22 cellular contexts compared by ENCODE assay signal in genomic region chr18:13511961-13512572, GRCh38.
DNase-seq lines count a peak whose midpoint lies in the region; ATAC-seq, FAIRE-seq and TF ChIP-seq lines count a peak whose summit lies in the region.
"Had no signal": no experiment of that assay in that cellular context is flagged by ENCODE, and none has a peak within 500 bp of the region (broad histone marks: within the 10 kb centered on the region; RNA-seq: fewer than 3 reads in every experiment).

No MANE protein-coding gene starts in this region.

- no peak overlapping the region for H3K27ac ChIP-seq in endothelial cell of umbilical vein (ENCODE audit: insufficient read depth, low read depth, low read length)
- H3K27ac ChIP-seq: sigmoid colon, uterus had no signal

- H3K9ac ChIP-seq in endothelial cell of umbilical vein (replicated peaks; ENCODE audit: extremely low read depth, insufficient read depth, low read length), result no peak overlapping the region

- no TSS peak for BruUV-seq in endothelial cell of umbilical vein (replicated peaks; lab: Mats Ljungman, UMichigan)

- TF ChIP-seq POLR2A in endothelial cell of umbilical vein (IDR thresholded peaks at IDR 0.05; ENCODE audit: low read depth, low read length), result no peak

- no peaks in the 10 kb centered on the region for H3K79me2 ChIP-seq in endothelial cell of umbilical vein (ENCODE audit: control insufficient read depth, insufficient read depth, low read length)

- DNase-seq in activated naive CD8-positive, alpha-beta T cell treated with anti-CD3 and anti-CD28 coated beads, Interleukin-2, amount 50 U/mL, for 24 hours, result no peak
- DNase-seq in MV-4-11 (lab: John Stamatoyannopoulos, UW) (peak; percentile 24), endothelial cell of umbilical vein (ENCODE audit: low read depth, low spot score) (peak; percentile 24), omental fat pad (ENCODE audit: low spot score) (no peak), GM19239 (ENCODE audit: insufficient read length, low spot score) (no peak), germinal center (ENCODE audit: low spot score) (no peak)
- DNase-seq: activated CD4-positive, alpha-beta T cell treated with anti-CD3 and anti-CD28 coated beads, Interleukin-2, amount 50 U/mL, for 4 hours; activated naive CD4-positive, alpha-beta T cell treated with anti-CD3 and anti-CD28 coated beads, Interleukin-2, amount 50 U/mL, for 16 hours; immature natural killer cell; left ventricle myocardium superior; NCI-H1105; NCI-H2029 treated with DMSO at 0.1 percent for 48 hours; NCI-H345; sigmoid colon; substantia nigra; uterus had no signal

- POLR2A ChIA-PET in endothelial cell of umbilical vein (lab: Charles Lee), result no interaction called here

- FAIRE-seq in endothelial cell of umbilical vein (lab: Jason Lieb, UNC), result no peak
- FAIRE-seq in GM19239 (lab: Jason Lieb, UNC), result no peak
- FAIRE-seq: GM12878, HTR-8/SVneo had no signal

- TF ChIP-seq CTCF in endothelial cell of umbilical vein (IDR thresholded peaks at IDR 0.05; ENCODE audit: extremely low read depth in 1 of 2, insufficient read depth in 1 of 2, low read depth in 1 of 2, low read length in 2 of 2) (no peak), omental fat pad (IDR thresholded peaks at IDR 0.05) (no peak)

- no peak overlapping the region for H3K4me3 Mint-ChIP-seq in activated naive CD8-positive, alpha-beta T cell
- H3K4me3 Mint-ChIP-seq in activated naive CD8-positive, alpha-beta T cell treated with anti-CD3 and anti-CD28 coated beads, Interleukin-2, amount 50 U/mL, for 24 hours, result no peak overlapping the region
- H3K4me3 Mint-ChIP-seq: central memory CD8-positive, alpha-beta T cell; immature natural killer cell had no signal

- no peaks in the 10 kb centered on the region for H3K9me3 Mint-ChIP-seq in activated naive CD8-positive, alpha-beta T cell (ENCODE audit: low read depth)
- no peaks in the 10 kb centered on the region for H3K9me3 Mint-ChIP-seq in activated naive CD8-positive, alpha-beta T cell treated with anti-CD3 and anti-CD28 coated beads, Interleukin-2, amount 50 U/mL, for 24 hours
- H3K9me3 Mint-ChIP-seq: central memory CD8-positive, alpha-beta T cell; immature natural killer cell had no signal

- intact Hi-C loops in endothelial cell of umbilical vein (cut with micrococcal nuclease), result no loop called here

- no peaks in the 10 kb centered on the region for H3K27me3 Mint-ChIP-seq in activated naive CD8-positive, alpha-beta T cell
- H3K27me3 Mint-ChIP-seq in activated naive CD8-positive, alpha-beta T cell treated with anti-CD3 and anti-CD28 coated beads, Interleukin-2, amount 50 U/mL, for 24 hours, result no peaks in the 10 kb centered on the region
- H3K27me3 Mint-ChIP-seq: central memory CD8-positive, alpha-beta T cell had no signal

- no peaks in the 10 kb centered on the region for H3K36me3 ChIP-seq in endothelial cell of umbilical vein (ENCODE audit: control insufficient read depth in 2 of 2, extremely low read depth in 1 of 2, insufficient read depth in 2 of 2, low read length in 2 of 2)
- H3K36me3 ChIP-seq: sigmoid colon, uterus had no signal

- H3K27me3 ChIP-seq in endothelial cell of umbilical vein (ENCODE audit: control insufficient read depth in 2 of 2, insufficient read depth in 2 of 2, low read length in 2 of 2), result no peaks in the 10 kb centered on the region
- H3K27me3 ChIP-seq: sigmoid colon, uterus had no signal

- H3K4me2 ChIP-seq in endothelial cell of umbilical vein (ENCODE audit: insufficient read depth, low read length), result no peak overlapping the region

- H3K4me3 ChIP-seq in endothelial cell of umbilical vein (replicated peaks in 1 of 3; ENCODE audit: insufficient read depth in 1 of 3, low read depth in 1 of 3, low read length in 3 of 3), result no peak overlapping the region
- H3K4me3 ChIP-seq: GM12878, sigmoid colon, uterus had no signal

- no peaks in the 10 kb centered on the region for H3K9me3 ChIP-seq in endothelial cell of umbilical vein (replicated peaks; ENCODE audit: control insufficient read depth, insufficient read depth, low read length)
- H3K9me3 ChIP-seq: uterus had no signal

- no peaks in the 10 kb centered on the region for H3K9me1 ChIP-seq in endothelial cell of umbilical vein (replicated peaks; ENCODE audit: control insufficient read depth, extremely low read depth, insufficient read depth, low read length)

- no peaks in the 10 kb centered on the region for H4K20me1 ChIP-seq in endothelial cell of umbilical vein (replicated peaks; ENCODE audit: control insufficient read depth, extremely low read depth, insufficient read depth, low read length)

- no peak for ATAC-seq in activated naive CD8-positive, alpha-beta T cell treated with anti-CD3 and anti-CD28 coated beads, Interleukin-2, amount 50 U/mL, for 24 hours
- ATAC-seq in omental fat pad (ENCODE audit: low FRiP score), result no peak
- no peak for ATAC-seq in GM21619 (IDR thresholded peaks at IDR 0.05; ENCODE audit: unreplicated experiment)
- ATAC-seq: GM12878, Panc1 had no signal

- no peaks in the 10 kb centered on the region for H3K4me1 ChIP-seq in endothelial cell of umbilical vein (ENCODE audit: control insufficient read depth, extremely low read depth, insufficient read depth, low read length)
- H3K4me1 ChIP-seq: sigmoid colon, uterus had no signal

- H3K27ac Mint-ChIP-seq in activated naive CD8-positive, alpha-beta T cell, result peak overlapping the region; percentile 36
- H3K27ac Mint-ChIP-seq in activated naive CD8-positive, alpha-beta T cell treated with anti-CD3 and anti-CD28 coated beads, Interleukin-2, amount 50 U/mL, for 24 hours, result no peak overlapping the region

- H3K4me1 Mint-ChIP-seq in activated naive CD8-positive, alpha-beta T cell (ENCODE audit: low read depth), result peaks cover 55% of the 10 kb centered on the region
- peaks cover 28% of the 10 kb centered on the region for H3K4me1 Mint-ChIP-seq in activated naive CD8-positive, alpha-beta T cell treated with anti-CD3 and anti-CD28 coated beads, Interleukin-2, amount 50 U/mL, for 24 hours

- CTCF ChIA-PET in endothelial cell of umbilical vein (lab: Charles Lee), result interaction anchor here (1.6 kb wide), 1 partner anchor 19 kb away, joined by 4 read pairs; no protein-coding TSS in a partner anchor

- H2AFZ ChIP-seq in endothelial cell of umbilical vein (ENCODE audit: low read depth, low read length), result peak overlapping the region; percentile 7

- dilution Hi-C loops in endothelial cell of umbilical vein (cut with MboI; ENCODE audit: extremely low pct_ligation_motif_present, low sequenced_read_pairs), result no loop called here

- peaks cover 16% of the 10 kb centered on the region for H3K36me3 Mint-ChIP-seq in activated naive CD8-positive, alpha-beta T cell
- peaks cover 3% of the 10 kb centered on the region for H3K36me3 Mint-ChIP-seq in activated naive CD8-positive, alpha-beta T cell treated with anti-CD3 and anti-CD28 coated beads, Interleukin-2, amount 50 U/mL, for 24 hours (ENCODE audit: low read depth)

TF ChIP-seq in endothelial cell of umbilical vein, 7 proteins besides CTCF, POLR2A, EP300 and RAD21:
- TF ChIP-seq FOS (IDR thresholded peaks at IDR 0.05; ENCODE audit: borderline replicate concordance, insufficient read depth, low read length) (no peak), EZH2 (IDR thresholded peaks at IDR 0.05; ENCODE audit: borderline replicate concordance, low read depth, low read length, severe bottlenecking) (no peak), POLR2AphosphoS5 (IDR thresholded peaks at IDR 0.05; ENCODE audit: insufficient read depth, low read depth, low read length) (no peak), MYC (IDR thresholded peaks at IDR 0.05; ENCODE audit: low read depth, low read length) (no peak), JUN (IDR thresholded peaks at IDR 0.05; ENCODE audit: borderline replicate concordance, insufficient read depth, insufficient read length, low read depth) (no peak), MAX (IDR thresholded peaks at IDR 0.05; ENCODE audit: insufficient read depth, insufficient read length) (no peak), GATA2 (IDR thresholded peaks at IDR 0.05; ENCODE audit: insufficient read depth, insufficient read length, low read depth, low read length) (no peak)

Comparison
In these comparisons a context has a peak if more than half of its experiments do, and no peak if none do; other contexts are left out.
1. DNase-seq: peak in MV-4-11 (single experiment) and endothelial cell of umbilical vein (single experiment); none in activated naive CD8-positive, alpha-beta T cell treated with anti-CD3 and anti-CD28 coated beads, Interleukin-2, amount 50 U/mL, for 24 hours (single experiment), omental fat pad (single experiment), GM19239 (single experiment) and germinal center (single experiment).